ENCODE assay signal across 11 cellular contexts in the genomic region with DNA sequence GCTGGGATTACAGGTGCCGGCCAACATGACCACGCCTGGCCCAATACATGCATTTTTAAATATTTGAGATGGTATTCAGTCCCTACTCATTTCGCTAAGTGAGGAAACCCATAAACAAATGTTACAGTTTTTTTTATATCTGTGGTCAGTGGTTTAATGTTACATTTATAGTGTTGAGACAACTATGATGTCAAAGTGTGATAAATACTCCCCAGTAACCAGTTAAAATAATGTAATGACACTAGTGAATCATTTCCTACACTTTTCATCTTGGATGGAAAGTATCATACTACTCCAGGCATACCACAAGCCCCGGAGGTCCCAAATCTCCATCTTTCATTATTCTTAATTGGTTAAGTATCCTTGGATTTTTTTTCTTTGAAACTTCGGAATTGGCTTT.
"Had no signal": no experiment of that assay in that cellular context is flagged by ENCODE, and none has a peak within 500 bp of the region (broad histone marks: within the 10 kb centered on the region; RNA-seq: fewer than 3 reads in every experiment).

No MANE protein-coding gene starts in this region.

- H3K36me3 ChIP-seq: neutrophil, uterus had no signal

- H3K27me3 ChIP-seq: neutrophil, tibial artery, uterus had no signal

- H3K4me1 ChIP-seq: tibial artery, uterus had no signal

- H3K4me3 ChIP-seq: tibial artery, uterus had no signal

- H3K27ac ChIP-seq: neutrophil, tibial artery, uterus had no signal

- ATAC-seq: activated CD4-positive, CD25-positive, alpha-beta regulatory T cell treated with anti-CD3 and anti-CD28 coated beads, Interleukin-2, amount 50 U/mL, for 24 hours; effector memory CD8-positive, alpha-beta T cell; stimulated activated effector memory CD8-positive, alpha-beta T cell treated with anti-CD3 and anti-CD28 coated beads, Interleukin-12 subunit alpha, Interleukin-12 subunit beta, amount 100 ng/mL, for 72 hours had no signal

- DNase-seq: activated naive CD8-positive, alpha-beta T cell treated with anti-CD3 and anti-CD28 coated beads for 36 hours; cerebellar nuclear complex; dermis blood vessel endothelial cell; effector memory CD8-positive, alpha-beta T cell; natural killer cell; retina; tibial artery; uterus had no signal

- H3K9me3 ChIP-seq: neutrophil, tibial artery, uterus had no signal
